ENCODE assay signal across 14 cellular contexts in genomic region chr5:79929095-79929494, GRCh38.
"Had no signal": no experiment of that assay in that cellular context is flagged by ENCODE, and none has a peak within 500 bp of the region (broad histone marks: within the 10 kb centered on the region; RNA-seq: fewer than 3 reads in every experiment).

No MANE protein-coding gene starts in this region.

- DNase-seq: activated CD4-positive, alpha-beta T cell treated with anti-CD3 and anti-CD28 coated beads, Interleukin-2, amount 10 ng/mL, durations not matched to agents 7 days and 5 days; activated CD4-positive, CD25-positive, alpha-beta regulatory T cell; activated naive CD4-positive, alpha-beta T cell treated with anti-CD3 and anti-CD28 coated beads, Interleukin-2, amount 10 ng/mL, durations not matched to agents 7 days and 5 days; caudate nucleus; cortex of kidney; effector CD8-positive, alpha-beta T cell; heart right ventricle; mucosa of descending colon; natural killer cell; stimulated activated CD4-positive, alpha-beta T cell treated with anti-CD3 and anti-CD28 coated beads, Interleukin-2, amount 100 ng/mL, for 48 hours; stimulated activated CD8-positive, alpha-beta memory T cell treated with anti-CD3 and anti-CD28 coated beads, Interleukin-4, amount 100 ng/mL, for 48 hours had no signal

- H3K27ac ChIP-seq: heart right ventricle, thoracic aorta had no signal

- H3K36me3 ChIP-seq: heart right ventricle, thoracic aorta had no signal

- H3K4me3 ChIP-seq: heart right ventricle, mucosa of descending colon, thoracic aorta had no signal

- ATAC-seq: heart right ventricle, left lobe of liver, mucosa of descending colon, natural killer cell, sciatic nerve had no signal

- H3K27me3 ChIP-seq: heart right ventricle had no signal

- H3K9me3 ChIP-seq: mucosa of descending colon, thoracic aorta had no signal
